In the genomic region with DNA sequence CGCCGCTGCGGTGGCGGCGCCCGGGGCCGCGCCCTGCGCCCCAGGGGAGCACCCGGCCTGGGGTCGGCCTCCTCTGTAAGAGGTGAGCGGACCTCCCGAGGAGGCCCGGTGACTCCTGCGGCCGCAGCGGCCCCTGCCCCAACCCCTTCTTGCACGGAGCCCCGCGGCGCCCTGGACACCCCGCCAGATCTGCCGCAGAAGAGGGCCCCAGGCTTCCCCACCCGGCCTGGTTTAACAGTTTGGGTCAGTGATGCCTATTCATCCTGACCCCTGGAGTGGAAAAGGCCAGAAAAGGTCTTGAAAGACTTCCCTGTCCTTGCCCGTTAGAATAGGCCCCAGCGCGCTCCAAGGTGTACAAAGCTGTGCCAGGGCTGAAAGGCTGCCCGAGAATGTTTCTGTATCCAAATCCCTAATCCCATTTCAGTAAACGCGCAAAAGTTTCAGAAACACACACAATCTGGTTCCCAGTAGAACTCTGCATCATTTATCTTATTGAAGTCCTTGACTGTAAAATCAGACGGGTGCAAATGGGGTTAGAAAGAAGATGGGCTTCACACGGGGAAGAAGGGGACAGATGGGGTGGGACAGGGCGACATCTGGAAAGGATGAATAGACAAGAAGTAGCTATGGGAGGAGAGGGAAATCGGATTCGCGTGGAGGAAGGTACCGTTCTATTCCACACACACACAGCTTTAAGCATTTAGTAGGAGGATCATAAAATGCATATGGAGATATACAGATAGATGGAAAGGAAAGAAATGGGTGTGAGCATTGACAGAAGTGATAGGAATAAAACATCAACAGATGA, we compare ENCODE assay signal across 8 cellular contexts. TPM values are rescaled to one million over a fixed set of nuclear protein-coding genes. Genes with fewer than 3 reads are reported as not detected.
DNase-seq lines count a peak whose midpoint lies in the region; ATAC-seq and TF ChIP-seq lines count a peak whose summit lies in the region.

No MANE protein-coding gene starts in this region.

- H3K4me3 Mint-ChIP-seq in CD4-positive, CD25-positive, alpha-beta regulatory T cell: peak overlapping the region; percentile 80 to 96 (median 91)

- H3K4me1 ChIP-seq in CD4-positive, CD25-positive, alpha-beta regulatory T cell (ENCODE audit: control insufficient read depth, insufficient read depth, low read length, poor library complexity, severe bottlenecking): peaks cover 14% of the 10 kb centered on the region
- H3K4me1 ChIP-seq in HUES6 (ENCODE audit: control insufficient read depth, insufficient read depth, low read length): peaks cover 52% of the 10 kb centered on the region
- peaks cover 38% of the 10 kb centered on the region for H3K4me1 ChIP-seq in cardiac muscle cell (ENCODE audit: low read depth)
- H3K4me1 ChIP-seq in prostate gland (replicated peaks): peaks cover 6% of the 10 kb centered on the region

- H3K9me3 ChIP-seq in CD4-positive, CD25-positive, alpha-beta regulatory T cell (ENCODE audit: control insufficient read depth in 2 of 2, low read length in 2 of 2): no peaks in the 10 kb centered on the region
- H3K9me3 ChIP-seq in HUES6 (ENCODE audit: control insufficient read depth, insufficient read depth, low read depth, low read length) (no peaks in the 10 kb centered on the region), cardiac muscle cell (ENCODE audit: low read depth) (no peaks in the 10 kb centered on the region), prostate gland (no peaks in the 10 kb centered on the region)

- H3K27me3 ChIP-seq in CD4-positive, CD25-positive, alpha-beta regulatory T cell (ENCODE audit: control insufficient read depth, insufficient read depth, low read length): peaks cover 9% of the 10 kb centered on the region
- H3K27me3 ChIP-seq in HUES6 (ENCODE audit: control insufficient read depth, insufficient read depth, low read length): peaks cover 13% of the 10 kb centered on the region
- H3K27me3 ChIP-seq in cardiac muscle cell: no peaks in the 10 kb centered on the region
- no peaks in the 10 kb centered on the region for H3K27me3 ChIP-seq in prostate gland (replicated peaks; ENCODE audit: insufficient read depth)

- no peaks in the 10 kb centered on the region for H3K36me3 ChIP-seq in CD4-positive, CD25-positive, alpha-beta regulatory T cell (ENCODE audit: control insufficient read depth, insufficient read depth, low read length)
- H3K36me3 ChIP-seq in HUES6 (ENCODE audit: control insufficient read depth, insufficient read depth, low read length): no peaks in the 10 kb centered on the region
- H3K36me3 ChIP-seq in cardiac muscle cell: no peaks in the 10 kb centered on the region
- no peaks in the 10 kb centered on the region for H3K36me3 ChIP-seq in prostate gland

- H3K4me3 ChIP-seq in CD4-positive, CD25-positive, alpha-beta regulatory T cell (ENCODE audit: low read depth, low read length): peak overlapping the region; percentile 43
- H3K4me3 ChIP-seq in HUES6 (ENCODE audit: low read depth, low read length): peak overlapping the region; percentile 72
- peak overlapping the region; percentile 32 for H3K4me3 ChIP-seq in cardiac muscle cell
- H3K4me3 ChIP-seq in prostate gland: peak overlapping the region; percentile 82 to 88

- DNase-seq in CD4-positive, CD25-positive, alpha-beta regulatory T cell: no peak
- DNase-seq in activated gamma-delta T cell treated with Interleukin-2 at 50 U/mL for 16 hours (peak; percentile 4), cardiac muscle cell (ENCODE audit: low read depth in 1 of 2, low spot score in 1 of 2) (peak; percentile 19 to 21), prostate gland (ENCODE audit: low spot score) (peak; percentile 34), epidermal melanocyte (ENCODE audit: insufficient read length, low spot score) (no peak), KBM-7 (no peak)

- 23% methylated on average over 37 of the region's 37 CpGs for WGBS in prostate gland

- no peaks in the 10 kb centered on the region for H3K36me3 Mint-ChIP-seq in CD4-positive, CD25-positive, alpha-beta regulatory T cell

- peak overlapping the region; percentile 79 for H3K27ac ChIP-seq in CD4-positive, CD25-positive, alpha-beta regulatory T cell (ENCODE audit: insufficient read depth, low read length, poor library complexity, severe bottlenecking)
- H3K27ac ChIP-seq in HUES6 (ENCODE audit: low read depth, low read length) (peak overlapping the region; percentile 88; the same call in 1 of the 2 replicates), cardiac muscle cell (peak overlapping the region; percentile 95), prostate gland (peak overlapping the region; percentile 97 to 100)

- ATAC-seq in CD4-positive, CD25-positive, alpha-beta regulatory T cell (ENCODE audit: low read depth in 2 of 2): no peak
- ATAC-seq in GM18873 (IDR thresholded peaks at IDR 0.05; ENCODE audit: low FRiP score, unreplicated experiment): no peak

- H3K9ac ChIP-seq in HUES6 (ENCODE audit: low read length): peak overlapping the region; percentile 90

- peaks cover 0 to 2% (median 0%) of the 10 kb centered on the region in 7 donors for H3K9me3 Mint-ChIP-seq in CD4-positive, CD25-positive, alpha-beta regulatory T cell

- no peak for TF ChIP-seq POLR2A in prostate gland (IDR thresholded peaks at IDR 0.05)

- H3K4me1 Mint-ChIP-seq in CD4-positive, CD25-positive, alpha-beta regulatory T cell: peaks cover 15 to 26% (median 19%) of the 10 kb centered on the region in 4 donors

- in situ Hi-C loops in KBM-7 (cut with MboI; ENCODE audit: low pct_unique_long_range_greater_than_20kb, low sequenced_read_pairs): no loop called here

- no peak for TF ChIP-seq CTCF in cardiac muscle cell (IDR thresholded peaks at IDR 0.05; ENCODE audit: low read depth, low read length)
- TF ChIP-seq CTCF in prostate gland (IDR thresholded peaks at IDR 0.05): no peak

- intact Hi-C loops in prostate gland (cut with DNase I): loop anchor here (1.0 to 5.0 kb wide), 5 partner anchors 35 to 415 kb away; a partner anchor contains a TSS

- peak overlapping the region; percentile 4 to 52 (median 47) for H3K27ac Mint-ChIP-seq in CD4-positive, CD25-positive, alpha-beta regulatory T cell

- H3K27me3 Mint-ChIP-seq in CD4-positive, CD25-positive, alpha-beta regulatory T cell: peaks cover 37% of the 10 kb centered on the region

RNA-seq across cellular contexts. Expression of a gene that starts 1.1 kb away (rescaled TPM):
- 17.6 TPM for total RNA-seq in CD4-positive, CD25-positive, alpha-beta regulatory T cell
- 10 to 100 TPM; 27.9 to 43.0 (median 37.6) TPM for polyA plus RNA-seq in CD4-positive, CD25-positive, alpha-beta regulatory T cell
- total RNA-seq in cardiac muscle cell (111 and 117 TPM in 2 replicates), prostate gland (10 to 100 TPM; 25.1 to 26.9 TPM)
- 174 and 211 TPM in 2 replicates for polyA plus RNA-seq in cardiac muscle cell

Comparison
In these comparisons a context has a peak if more than half of its experiments do, and no peak if none do; other contexts are left out.
1. DNase-seq: peak in activated gamma-delta T cell treated with Interleukin-2 at 50 U/mL for 16 hours (single experiment), cardiac muscle cell (2 of 2) and prostate gland (single experiment); none in CD4-positive, CD25-positive, alpha-beta regulatory T cell (0 of 3), epidermal melanocyte (single experiment) and KBM-7 (single experiment).
2. H3K4me3 ChIP-seq: peak in every context shown above with its lines; median percentile 85 in prostate gland; 72 in HUES6; 43 in CD4-positive, CD25-positive, alpha-beta regulatory T cell; 32 in cardiac muscle cell.
3. Peak in every context shown above with its lines, with median percentiles within 50 percentile points of each other: H3K27ac ChIP-seq.